Comparison of ENCODE assay signal across 9 cellular contexts in genomic region chr11:8092587-8093424, GRCh38. TPM values are rescaled to one million over a fixed set of nuclear protein-coding genes. Genes with fewer than 3 reads are reported as not detected.
DNase-seq lines count a peak whose midpoint lies in the region; ATAC-seq, FAIRE-seq and TF ChIP-seq lines count a peak whose summit lies in the region.
"Had no signal": no experiment of that assay in that cellular context is flagged by ENCODE, and none has a peak within 500 bp of the region (broad histone marks: within the 10 kb centered on the region; RNA-seq: fewer than 3 reads in every experiment).

No MANE protein-coding gene starts in this region.

- ATAC-seq in HG02870 (IDR thresholded peaks at IDR 0.05; ENCODE audit: unreplicated experiment), result peak; percentile 65
- ATAC-seq in aorta (ENCODE audit: low FRiP score), result peak; percentile 55

- no peak overlapping the region for H3K4me3 ChIP-seq in neuronal stem cell (ENCODE audit: low read length in 2 of 2)
- H3K4me3 ChIP-seq in aorta (ENCODE audit: low read length in 2 of 2), result no peak overlapping the region

- H3K4me1 ChIP-seq in neuronal stem cell (ENCODE audit: control insufficient read depth in 2 of 2, insufficient read depth in 1 of 2, low read depth in 1 of 2, low read length in 2 of 2), result peaks cover 0 to 1% of the 10 kb centered on the region in 2 donors
- no peaks in the 10 kb centered on the region for H3K4me1 ChIP-seq in aorta (ENCODE audit: control insufficient read depth in 1 of 2, insufficient read depth in 2 of 2, low read length in 2 of 2)

- peaks cover 11% of the 10 kb centered on the region for H3K79me1 ChIP-seq in neuronal stem cell (ENCODE audit: low read depth, low read length)

- H4K8ac ChIP-seq in neuronal stem cell (ENCODE audit: low read depth, low read length), result no peak overlapping the region

- H3K27ac ChIP-seq in neuronal stem cell (replicated peaks; ENCODE audit: low read length) (no peak overlapping the region), aorta (ENCODE audit: low read depth in 1 of 2, low read length in 2 of 2) (no peak overlapping the region)

- no peak overlapping the region for H3K18ac ChIP-seq in neuronal stem cell (ENCODE audit: low read length)

- peak overlapping the region; percentile 6 for H3K23ac ChIP-seq in neuronal stem cell (ENCODE audit: low read depth, low read length, poor library complexity)

- DNase-seq in 8988T, result peak; percentile 87
- DNase-seq in GM12891 (ENCODE audit: insufficient read length, low spot score), result peak; percentile 72
- peak; percentile 61 for DNase-seq in NCI-H2107 (lab: John Stamatoyannopoulos, UW)
- DNase-seq in activated CD4-positive, CD25-positive, alpha-beta regulatory T cell treated with anti-CD3 and anti-CD28 coated beads, Interleukin-2, amount 50 U/mL, for 72 hours, result peak; percentile 24
- DNase-seq in fibroblast of gingiva (ENCODE audit: low read depth), result peak; percentile 59
- DNase-seq in neuronal stem cell (ENCODE audit: low spot score), result no peak
- DNase-seq in aorta, result peak in 1 of 2 donors; percentile 78

- peak; percentile 94 for FAIRE-seq in GM12891 (lab: Jason Lieb, UNC)
- FAIRE-seq: frontal cortex had no signal

- no peak overlapping the region for H2BK12ac ChIP-seq in neuronal stem cell (ENCODE audit: low read length)

- H2AK5ac ChIP-seq in neuronal stem cell (ENCODE audit: low read depth, low read length), result no peak overlapping the region

- no peak overlapping the region for H3K4me2 ChIP-seq in neuronal stem cell (ENCODE audit: insufficient read depth, low read length, poor library complexity, severe bottlenecking)

- peak overlapping the region; percentile 41 for H2AFZ ChIP-seq in neuronal stem cell (ENCODE audit: low read length)

- H3K27me3 ChIP-seq in neuronal stem cell (ENCODE audit: control insufficient read depth in 3 of 3, insufficient read depth in 3 of 3, low read depth in 1 of 3, low read length in 3 of 3), result no peaks in the 10 kb centered on the region
- H3K27me3 ChIP-seq in aorta (ENCODE audit: control insufficient read depth in 1 of 2, insufficient read depth in 2 of 2, low read length in 1 of 2), result no peaks in the 10 kb centered on the region

- H3K4ac ChIP-seq in neuronal stem cell (ENCODE audit: low read length), result no peak overlapping the region

- H3K36me3 ChIP-seq in neuronal stem cell (replicated peaks in 1 of 2; ENCODE audit: control insufficient read depth in 2 of 2, insufficient read depth in 2 of 2, low read length in 2 of 2), result peaks cover 27 to 66% of the 10 kb centered on the region in 2 donors
- H3K36me3 ChIP-seq in aorta (ENCODE audit: control insufficient read depth in 1 of 2, insufficient read depth in 2 of 2, low read length in 1 of 2), result no peaks in the 10 kb centered on the region

- intact Hi-C loops in aorta (cut with DNase I), result loop anchor here in 1 of 2 donors (10.0 kb wide), 1 partner anchor 198 kb away; no protein-coding TSS in a partner anchor

- no peak overlapping the region for H2BK5ac ChIP-seq in neuronal stem cell (ENCODE audit: low read length)

- no CpG with 5 or more reads among the region's 11 CpGs for WGBS in neuronal stem cell (ENCODE audit: extremely low coverage in 2 of 2, insufficient read length in 2 of 2, insufficient replicate concordance in 1 of 2), 2 donors
- WGBS in aorta, 2 donors, result 48 to 50% methylated on average over 11 of the region's 11 CpGs

- H2BK15ac ChIP-seq in neuronal stem cell (ENCODE audit: low read length), result no peak overlapping the region

- peaks cover 0 to 2% of the 10 kb centered on the region in 2 donors for H3K9me3 ChIP-seq in neuronal stem cell (replicated peaks in 1 of 2; ENCODE audit: control insufficient read depth in 2 of 2, insufficient read depth in 1 of 2, low read depth in 1 of 2, low read length in 2 of 2)
- H3K9me3 ChIP-seq in aorta (ENCODE audit: control insufficient read depth, low read length), result no peaks in the 10 kb centered on the region

- H2BK120ac ChIP-seq in neuronal stem cell (ENCODE audit: low read depth, low read length), result no peak overlapping the region

- H3K14ac ChIP-seq in neuronal stem cell (ENCODE audit: low read length), result no peak overlapping the region

- no peak for TF ChIP-seq POLR2A in GM12891 (IDR thresholded peaks at IDR 0.05; ENCODE audit: low read depth, low read length)

- no peak overlapping the region for H4K91ac ChIP-seq in neuronal stem cell (ENCODE audit: low read depth, low read length, poor library complexity)

- H3K9ac ChIP-seq in neuronal stem cell (ENCODE audit: low read depth, low read length, poor library complexity), result no peak overlapping the region

TF ChIP-seq in GM12891, 5 proteins besides CTCF, POLR2A, EP300 and RAD21:
- no peak for TF ChIP-seq SPI1 (IDR thresholded peaks at IDR 0.05; ENCODE audit: low read depth, low read length)
- TF ChIP-seq POU2F2 (IDR thresholded peaks at IDR 0.05; ENCODE audit: low read depth, low read length), result no peak
- TF ChIP-seq PAX5 (IDR thresholded peaks at IDR 0.05; ENCODE audit: insufficient read depth, low read length, severe bottlenecking), result no peak
- no peak for TF ChIP-seq TAF1 (IDR thresholded peaks at IDR 0.05; ENCODE audit: low read depth, low read length)
- no peak for TF ChIP-seq POLR2AphosphoS5 (IDR thresholded peaks at IDR 0.05; ENCODE audit: low read depth, low read length)

RNA-seq across cellular contexts. Expression of gene TUB, which starts 11.8 kb away (rescaled TPM):
- 0.14 TPM for polyA plus RNA-seq in GM12891 (2012; ENCODE audit: low read depth, missing spikeins)
- 20.7 TPM for polyA plus RNA-seq in neuronal stem cell (2013, experiment 1 of 2)
- polyA plus RNA-seq in neuronal stem cell (2013, experiment 2 of 2), result 20.5 TPM
- 10 to 100 TPM in 1 of 2 donors, 1 to 10 TPM in 1; 5.9 to 12.9 TPM for total RNA-seq in aorta
- 1 to 10 TPM; 1.5 to 4.0 TPM for polyA plus RNA-seq in aorta
